Comparison of ENCODE assay signal across 8 cellular contexts in the genomic region with DNA sequence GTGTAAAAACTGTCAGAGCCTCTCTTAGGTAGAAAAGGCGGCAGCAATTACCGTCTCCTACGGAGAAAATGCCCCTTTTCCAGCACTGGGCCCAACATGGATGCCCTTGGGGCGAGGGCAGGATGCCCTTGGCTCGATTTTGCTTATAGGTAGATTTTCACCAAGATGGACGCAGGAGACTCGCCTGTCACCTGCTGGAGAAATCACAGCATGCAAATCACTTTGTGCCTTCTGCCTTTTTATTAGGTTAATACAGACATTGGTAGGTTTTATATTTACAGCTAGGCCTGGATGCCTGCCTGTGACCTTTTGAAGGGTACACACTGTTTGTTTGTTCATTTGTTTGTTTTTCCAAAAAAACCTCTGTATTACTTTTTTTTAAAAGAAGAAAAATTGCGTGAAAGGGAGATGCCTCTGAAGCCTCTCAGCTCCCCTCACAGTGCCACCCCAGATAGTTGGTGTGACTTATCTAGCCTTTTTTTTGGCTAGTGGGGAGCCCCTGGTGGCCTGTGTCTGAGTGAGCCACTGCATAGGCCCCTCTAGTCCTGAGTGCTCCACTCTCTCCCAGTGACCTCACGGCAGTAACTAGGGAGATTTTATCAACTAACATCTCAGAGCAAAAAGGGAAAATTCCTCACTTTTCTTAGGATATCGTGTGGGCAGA. TPM values are rescaled to one million over a fixed set of nuclear protein-coding genes. Genes with fewer than 3 reads are reported as not detected.
DNase-seq lines count a peak whose midpoint lies in the region; ATAC-seq and TF ChIP-seq lines count a peak whose summit lies in the region.

No MANE protein-coding gene starts in this region.

- H3K9me3 Mint-ChIP-seq in nephron: no peaks in the 10 kb centered on the region

- H3F3A ChIP-seq in OCI-LY1 (ENCODE audit: insufficient read depth, low read length): no peaks in the 10 kb centered on the region

- H3K27ac ChIP-seq in OCI-LY1 (ENCODE audit: low read depth, low read length, poor library complexity, severe bottlenecking): peak overlapping the region; percentile 88
- no peak overlapping the region for H3K27ac ChIP-seq in ectodermal cell (ENCODE audit: insufficient read depth, low read depth, low read length, poor library complexity, severe bottlenecking)

- H3K9me2 ChIP-seq in OCI-LY1 (ENCODE audit: low read depth, low read length): no peaks in the 10 kb centered on the region

- H2AFZ ChIP-seq in OCI-LY1 (ENCODE audit: low read length): no peak overlapping the region

- H3K4me1 Mint-ChIP-seq in nephron: peaks cover 41% of the 10 kb centered on the region

- no peaks in the 10 kb centered on the region for H4K20me1 ChIP-seq in OCI-LY1 (ENCODE audit: insufficient read depth, low read length)

- DNase-seq in AG10803 (ENCODE audit: low read depth) (no peak), GM12864 (ENCODE audit: low read depth) (no peak), COLO829 (ENCODE audit: low spot score) (no peak), HPDE6-E6E7 (ENCODE audit: extremely low spot score) (no peak)

- H3K9ac ChIP-seq in OCI-LY1 (ENCODE audit: low read length): peak overlapping the region; percentile 84

- 73 to 81% methylated on average over 10 of the region's 10 CpGs for WGBS in ectodermal cell, 2 experiments

- peaks cover 5% of the 10 kb centered on the region for H3K79me2 ChIP-seq in OCI-LY1 (ENCODE audit: insufficient read depth, low read length)

- H3K4me3 ChIP-seq in AG10803 (ENCODE audit: low read length) (peak overlapping the region; percentile 2), GM12864 (ENCODE audit: low read depth, low read length) (peak overlapping the region; percentile 2; the same call in 1 of the 2 replicates), OCI-LY1 (ENCODE audit: low read depth, low read length, poor library complexity, severe bottlenecking) (peak overlapping the region; percentile 90), ectodermal cell (ENCODE audit: insufficient read depth, low read depth, low read length) (peak overlapping the region; percentile 74)

- no peaks in the 10 kb centered on the region for H3K9me3 ChIP-seq in OCI-LY1 (ENCODE audit: low read length)
- H3K9me3 ChIP-seq in ectodermal cell (ENCODE audit: control insufficient read depth, low read length): no peaks in the 10 kb centered on the region

- H3K27me3 ChIP-seq in OCI-LY1 (ENCODE audit: insufficient read depth, low read length) (no peaks in the 10 kb centered on the region), ectodermal cell (ENCODE audit: control insufficient read depth, insufficient read depth, low read length, poor library complexity, severe bottlenecking) (peaks cover 1% of the 10 kb centered on the region)

- H3K36me3 ChIP-seq in OCI-LY1 (ENCODE audit: insufficient read depth, low read length) (peaks cover 16% of the 10 kb centered on the region; the same call in 1 of the 2 replicates), ectodermal cell (ENCODE audit: control insufficient read depth, insufficient read depth, low read length) (peaks cover 20% of the 10 kb centered on the region)

- peak; percentile 19; the same call in 1 of the 2 replicates for TF ChIP-seq CTCF in AG10803 (conservative IDR thresholded peaks at IDR 0.05; ENCODE audit: low read length)
- peak; percentile 37 for TF ChIP-seq CTCF in GM12864 (IDR thresholded peaks at IDR 0.05; ENCODE audit: low read depth, low read length, missing control alignments)
- peak; percentile 47; the same call in 1 of the 2 replicates for TF ChIP-seq CTCF in OCI-LY1 (IDR thresholded peaks at IDR 0.05; ENCODE audit: low read length)
- TF ChIP-seq CTCF in nephron (IDR thresholded peaks at IDR 0.05; ENCODE audit: unreplicated experiment in 3 of 3): peak; percentile 4 to 32 (median 9)

- H3K4me1 ChIP-seq in OCI-LY1 (ENCODE audit: insufficient read depth, low read length, severe bottlenecking): peaks cover 74% of the 10 kb centered on the region
- peaks cover 27% of the 10 kb centered on the region for H3K4me1 ChIP-seq in ectodermal cell (ENCODE audit: control insufficient read depth, insufficient read depth, low read length)

- peaks cover 17% of the 10 kb centered on the region for H3K27me3 Mint-ChIP-seq in nephron (ENCODE audit: low read depth)

- peak overlapping the region; percentile 57 to 89 (median 68) for H3K27ac Mint-ChIP-seq in nephron

- peak overlapping the region; percentile 95 for H3K4me2 ChIP-seq in OCI-LY1 (ENCODE audit: low read length)

- ATAC-seq in HG03039 (IDR thresholded peaks at IDR 0.05; ENCODE audit: unreplicated experiment): no peak

- H3K36me3 Mint-ChIP-seq in nephron (ENCODE audit: low read depth): peaks cover 40% of the 10 kb centered on the region

- H3K4me3 Mint-ChIP-seq in nephron: peak overlapping the region; percentile 85 to 90 (median 86)

RNA-seq across cellular contexts. Expression of a gene that starts 2.5 kb away (rescaled TPM):
- polyA plus RNA-seq in ectodermal cell (2013, experiment 1 of 4): 50.3 TPM
- polyA plus RNA-seq in ectodermal cell (2013, experiment 2 of 4): 46.7 TPM
- 49.0 TPM for polyA plus RNA-seq in ectodermal cell (2013, experiment 3 of 4)
- polyA plus RNA-seq in ectodermal cell (2013, experiment 4 of 4): 52.5 TPM

Comparison
In these comparisons a context has a peak if more than half of its experiments do, and no peak if none do; other contexts are left out.
1. H3K4me3 ChIP-seq: peak in every context shown above with its lines; median percentile 90 in OCI-LY1; 74 in ectodermal cell; 2 in AG10803; 2 in GM12864.